Comparison of ENCODE assay signal across 10 cellular contexts in genomic region chr5:40442346-40442745, GRCh38.
DNase-seq lines count a peak whose midpoint lies in the region; ATAC-seq and TF ChIP-seq lines count a peak whose summit lies in the region.
"Had no signal": no experiment of that assay in that cellular context is flagged by ENCODE, and none has a peak within 500 bp of the region (broad histone marks: within the 10 kb centered on the region; RNA-seq: fewer than 3 reads in every experiment).

No MANE protein-coding gene starts in this region.

- CTCF ChIA-PET in activated CD4-positive, alpha-beta memory T cell treated with anti-CD3 and anti-CD28 coated beads, Interleukin-2, amount 10 ng/mL, durations not matched to agents 7 days and 5 days (lab: Charles Lee): interaction anchor here (0.6 to 1.3 kb wide), 4 partner anchors 31 to 1787 kb away, joined by 3 to 5 read pairs (median 3); no protein-coding TSS in a partner anchor

- H3K4me1 Mint-ChIP-seq in activated CD4-positive, alpha-beta memory T cell treated with anti-CD3 and anti-CD28 coated beads, Interleukin-2, amount 10 ng/mL, durations not matched to agents 7 days and 5 days: peaks cover 40% of the 10 kb centered on the region

- peaks cover 25% of the 10 kb centered on the region for H3K36me3 Mint-ChIP-seq in activated CD4-positive, alpha-beta memory T cell treated with anti-CD3 and anti-CD28 coated beads, Interleukin-2, amount 10 ng/mL, durations not matched to agents 7 days and 5 days (ENCODE audit: low read depth)

- TF ChIP-seq CTCF in left lung (IDR thresholded peaks at IDR 0.05): no peak

- POLR2A ChIA-PET in activated CD4-positive, alpha-beta memory T cell treated with anti-CD3 and anti-CD28 coated beads, Interleukin-2, amount 10 ng/mL, durations not matched to agents 7 days and 5 days (lab: Charles Lee): interaction anchor here (1.1 to 2.3 kb wide), 2 partner anchors 15 to 241 kb away, joined by 4 to 6 read pairs; no protein-coding TSS in a partner anchor

- no peaks in the 10 kb centered on the region for H3K36me3 ChIP-seq in left lung
- H3K36me3 ChIP-seq: upper lobe of left lung had no signal

- intact Hi-C loops in left lung (cut with DNase I): no loop called here

- H3K27ac ChIP-seq in left lung: no peak overlapping the region
- H3K27ac ChIP-seq: upper lobe of left lung had no signal

- no peaks in the 10 kb centered on the region for H3K27me3 Mint-ChIP-seq in activated CD4-positive, alpha-beta memory T cell treated with anti-CD3 and anti-CD28 coated beads, Interleukin-2, amount 10 ng/mL, durations not matched to agents 7 days and 5 days

- no peaks in the 10 kb centered on the region for H3K27me3 ChIP-seq in left lung
- H3K27me3 ChIP-seq: upper lobe of left lung had no signal

- H3K9me3 Mint-ChIP-seq in activated CD4-positive, alpha-beta memory T cell treated with anti-CD3 and anti-CD28 coated beads, Interleukin-2, amount 10 ng/mL, durations not matched to agents 7 days and 5 days: peaks cover 20% of the 10 kb centered on the region

- no peak overlapping the region for H3K4me3 ChIP-seq in left lung
- H3K4me3 ChIP-seq: upper lobe of left lung had no signal

- peaks cover 0 to 4% of the 10 kb centered on the region in 2 donors for H3K4me1 ChIP-seq in left lung

- H3K27ac Mint-ChIP-seq in activated CD4-positive, alpha-beta memory T cell treated with anti-CD3 and anti-CD28 coated beads, Interleukin-2, amount 10 ng/mL, durations not matched to agents 7 days and 5 days: peak overlapping the region; percentile 58

- ATAC-seq in GM18508 (IDR thresholded peaks at IDR 0.05; ENCODE audit: insufficient read depth, unreplicated experiment) (peak; percentile 42), HG02798 (IDR thresholded peaks at IDR 0.05; ENCODE audit: poor library complexity, unreplicated experiment) (peak; percentile 37), left lung (no peak)

- peaks cover 0 to 19% of the 10 kb centered on the region in 2 donors for H3K9me3 ChIP-seq in left lung

- no peak for DNase-seq in activated CD4-positive, alpha-beta memory T cell treated with anti-CD3 and anti-CD28 coated beads, Interleukin-2, amount 10 ng/mL, durations not matched to agents 7 days and 5 days
- DNase-seq in kidney tubule cell (ENCODE audit: low spot score) (peak; percentile 37), left lung (no peak), NCI-H69 (lab: John Stamatoyannopoulos, UW) (no peak)
- DNase-seq in activated CD4-positive, CD25-positive, alpha-beta regulatory T cell (lab: John Stamatoyannopoulos, UW): no peak
- no peak for DNase-seq in stimulated activated CD4-positive, alpha-beta T cell treated with anti-CD3 and anti-CD28 coated beads, Interleukin-2, amount 100 ng/mL, for 48 hours
- DNase-seq: RPMI8226, upper lobe of left lung had no signal

- H3K4me3 Mint-ChIP-seq in activated CD4-positive, alpha-beta memory T cell treated with anti-CD3 and anti-CD28 coated beads, Interleukin-2, amount 10 ng/mL, durations not matched to agents 7 days and 5 days: no peak overlapping the region
